ENCODE assay signal across 10 cellular contexts in the genomic region with DNA sequence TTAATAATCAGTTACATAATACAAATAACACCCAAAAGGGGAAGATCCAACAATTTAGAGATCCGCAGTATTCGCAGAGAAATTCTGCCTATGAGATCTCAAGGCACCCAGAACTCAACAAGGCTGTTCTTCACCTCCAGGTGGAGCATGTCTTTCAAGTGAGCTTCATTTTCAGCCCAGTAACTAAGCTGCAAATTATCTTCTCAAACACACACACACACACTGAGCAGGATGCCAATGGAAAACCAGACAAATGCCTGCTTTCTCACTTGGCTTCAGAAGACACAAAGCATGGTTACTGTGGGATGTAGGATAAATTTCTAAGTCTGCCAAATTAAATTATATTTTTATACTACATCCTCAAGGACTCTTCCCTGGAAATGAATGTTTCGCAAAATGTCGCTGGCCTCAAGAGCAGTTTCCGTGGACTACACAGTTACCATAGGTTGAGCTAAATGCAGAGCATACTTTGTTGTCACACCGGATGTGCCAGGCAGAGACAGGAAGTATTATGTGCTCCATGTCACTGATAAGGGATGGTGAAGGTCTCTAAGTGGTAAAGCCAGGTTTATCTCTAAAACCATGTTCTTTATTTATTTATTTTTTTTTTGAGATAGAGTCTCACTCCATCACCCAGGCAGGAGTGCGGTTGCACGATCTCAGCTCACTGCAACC. TPM values are rescaled to one million over a fixed set of nuclear protein-coding genes. Genes with fewer than 3 reads are reported as not detected.
DNase-seq lines count a peak whose midpoint lies in the region; ATAC-seq and TF ChIP-seq lines count a peak whose summit lies in the region.
"Had no signal": no experiment of that assay in that cellular context is flagged by ENCODE, and none has a peak within 500 bp of the region (broad histone marks: within the 10 kb centered on the region; RNA-seq: fewer than 3 reads in every experiment).

No MANE protein-coding gene starts in this region.

- no peak for ATAC-seq in stimulated activated memory B cell treated with anti-CD40 and anti-IgM and Interleukin-4, amounts not matched to agents 10 μg/mL and 1 μg/mL and 100 μg/mL, for 72 hours
- ATAC-seq in GM21717 (IDR thresholded peaks at IDR 0.05; ENCODE audit: unreplicated experiment) (no peak), HG03108 (IDR thresholded peaks at IDR 0.05; ENCODE audit: unreplicated experiment) (no peak)

- H3K4me1 Mint-ChIP-seq in stimulated activated memory B cell treated with anti-CD40 and anti-IgM and Interleukin-4, amounts not matched to agents 10 μg/mL and 1 μg/mL and 100 μg/mL, for 72 hours: no peaks in the 10 kb centered on the region

- TF ChIP-seq CTCF in adrenal gland (IDR thresholded peaks at IDR 0.05): peak in 5 of 6 experiments; percentile 25 to 48 (median 35)
- TF ChIP-seq CTCF in liver (IDR thresholded peaks at IDR 0.05; ENCODE audit: low read depth, low read length, missing input control): peak; percentile 38

- H3K36me3 ChIP-seq in adrenal gland (replicated peaks in 1 of 2) (peaks cover 0 to 76% of the 10 kb centered on the region in 2 donors), liver (ENCODE audit: control insufficient read depth in 4 of 4, insufficient read depth in 3 of 4, low read depth in 1 of 4, low read length in 3 of 4) (peaks cover 15 to 59% (median 59%) of the 10 kb centered on the region in 4 donors)

- TF ChIP-seq POLR2A in adrenal gland (IDR thresholded peaks at IDR 0.05): no peak

- no peaks in the 10 kb centered on the region for H3K9me3 ChIP-seq in adrenal gland (replicated peaks in 1 of 3)
- H3K9me3 ChIP-seq in liver (ENCODE audit: control insufficient read depth in 4 of 4, low read length in 3 of 4): no peaks in the 10 kb centered on the region
- H3K9me3 ChIP-seq: BLaER1 treated with 17β-estradiol and CSF1 and Interleukin-3, amounts not matched to agents 10 nM and 100 nM had no signal

- H3K27ac Mint-ChIP-seq in stimulated activated memory B cell treated with anti-CD40 and anti-IgM and Interleukin-4, amounts not matched to agents 10 μg/mL and 1 μg/mL and 100 μg/mL, for 72 hours: no peak overlapping the region

- H3K9ac ChIP-seq in liver (ENCODE audit: low read depth in 1 of 2, low read length in 2 of 2): no peak overlapping the region

- peak; percentile 8 for DNase-seq in NCI-H1092 treated with DMSO at 0.1 percent for 48 hours (lab: John Stamatoyannopoulos, UW)
- DNase-seq in NCI-H1092 (lab: John Stamatoyannopoulos, UW): no peak
- peak; percentile 16 for DNase-seq in MV-4-11 (lab: John Stamatoyannopoulos, UW)
- peak in 2 of 7 donors; percentile 32 to 33 for DNase-seq in adrenal gland

- peaks cover 79% of the 10 kb centered on the region for H3K36me3 Mint-ChIP-seq in stimulated activated memory B cell treated with anti-CD40 and anti-IgM and Interleukin-4, amounts not matched to agents 10 μg/mL and 1 μg/mL and 100 μg/mL, for 72 hours

- H3K4me3 Mint-ChIP-seq in stimulated activated memory B cell treated with anti-CD40 and anti-IgM and Interleukin-4, amounts not matched to agents 10 μg/mL and 1 μg/mL and 100 μg/mL, for 72 hours: no peak overlapping the region

- no peaks in the 10 kb centered on the region for H3K9me3 Mint-ChIP-seq in stimulated activated memory B cell treated with anti-CD40 and anti-IgM and Interleukin-4, amounts not matched to agents 10 μg/mL and 1 μg/mL and 100 μg/mL, for 72 hours

- no peaks in the 10 kb centered on the region for H3K27me3 Mint-ChIP-seq in stimulated activated memory B cell treated with anti-CD40 and anti-IgM and Interleukin-4, amounts not matched to agents 10 μg/mL and 1 μg/mL and 100 μg/mL, for 72 hours

- H3K4me1 ChIP-seq in adrenal gland (replicated peaks in 1 of 2) (no peaks in the 10 kb centered on the region), liver (ENCODE audit: control insufficient read depth in 4 of 4, insufficient read depth in 4 of 4, low read length in 3 of 4) (peaks cover 3 to 26% (median 16%) of the 10 kb centered on the region in 4 donors)

- intact Hi-C loops in adrenal gland (cut with DNase I): loop anchor here (5.0 to 10.0 kb wide), 2 partner anchors 55 to 58 kb away; no protein-coding TSS in a partner anchor

- WGBS in adrenal gland, 4 donors: 71 to 77% (median 76%) methylated on average over 8 of the region's 8 CpGs
- WGBS in liver: 78% methylated on average over 8 of the region's 8 CpGs

- H3K27ac ChIP-seq in adrenal gland: no peak overlapping the region
- H3K27ac ChIP-seq in liver (ENCODE audit: low read depth in 1 of 2, low read length in 2 of 2): no peak overlapping the region

- no peak overlapping the region for H3K4me3 ChIP-seq in adrenal gland
- H3K4me3 ChIP-seq in liver (ENCODE audit: low read depth in 1 of 3, low read length in 3 of 3): no peak overlapping the region
- H3K4me3 ChIP-seq: BLaER1 treated with 17β-estradiol and CSF1 and Interleukin-3, amounts not matched to agents 10 nM and 100 nM; skin epidermis had no signal

- H3K27me3 ChIP-seq in adrenal gland (no peaks in the 10 kb centered on the region), liver (ENCODE audit: control insufficient read depth in 4 of 4, insufficient read depth in 4 of 4, low read length in 3 of 4) (no peaks in the 10 kb centered on the region)
- H3K27me3 ChIP-seq: BLaER1 treated with 17β-estradiol and CSF1 and Interleukin-3, amounts not matched to agents 10 nM and 100 nM had no signal

- TF ChIP-seq RAD21 in liver (IDR thresholded peaks at IDR 0.05): peak; percentile 59 to 69

TF ChIP-seq in liver, 16 proteins besides CTCF, POLR2A, EP300 and RAD21:
- TF ChIP-seq YY1 (IDR thresholded peaks at IDR 0.05) (no peak), NR2F2 (IDR thresholded peaks at IDR 0.05) (no peak), HNF4A (conservative IDR thresholded peaks at IDR 0.05) (no peak), FOXA1 (IDR thresholded peaks at IDR 0.05) (no peak), SP1 (IDR thresholded peaks at IDR 0.05) (no peak), FOXA2 (IDR thresholded peaks at IDR 0.05) (no peak), TAF1 (conservative IDR thresholded peaks at IDR 0.05) (no peak), JUND (IDR thresholded peaks at IDR 0.05) (no peak), RXRA (IDR thresholded peaks at IDR 0.05) (no peak), HNF4G (IDR thresholded peaks at IDR 0.05) (no peak), EGR1 (IDR thresholded peaks at IDR 0.05; ENCODE audit: low read depth in 2 of 2) (no peak), GABPA (IDR thresholded peaks at IDR 0.05 in 1 of 2, conservative IDR thresholded peaks at IDR 0.05 in 1 of 2) (no peak)
- TF ChIP-seq, protein P1, sequence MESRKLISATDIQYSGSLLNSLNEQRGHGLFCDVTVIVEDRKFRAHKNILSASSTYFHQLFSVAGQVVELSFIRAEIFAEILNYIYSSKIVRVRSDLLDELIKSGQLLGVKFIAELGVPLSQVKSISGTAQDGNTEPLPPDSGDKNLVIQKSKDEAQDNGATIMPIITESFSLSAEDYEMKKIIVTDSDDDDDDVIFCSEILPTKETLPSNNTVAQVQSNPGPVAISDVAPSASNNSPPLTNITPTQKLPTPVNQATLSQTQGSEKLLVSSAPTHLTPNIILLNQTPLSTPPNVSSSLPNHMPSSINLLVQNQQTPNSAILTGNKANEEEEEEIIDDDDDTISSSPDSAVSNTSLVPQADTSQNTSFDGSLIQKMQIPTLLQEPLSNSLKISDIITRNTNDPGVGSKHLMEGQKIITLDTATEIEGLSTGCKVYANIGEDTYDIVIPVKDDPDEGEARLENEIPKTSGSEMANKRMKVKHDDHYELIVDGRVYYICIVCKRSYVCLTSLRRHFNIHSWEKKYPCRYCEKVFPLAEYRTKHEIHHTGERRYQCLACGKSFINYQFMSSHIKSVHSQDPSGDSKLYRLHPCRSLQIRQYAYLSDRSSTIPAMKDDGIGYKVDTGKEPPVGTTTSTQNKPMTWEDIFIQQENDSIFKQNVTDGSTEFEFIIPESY (IDR thresholded peaks at IDR 0.05): no peak
- TF ChIP-seq, protein P2, sequence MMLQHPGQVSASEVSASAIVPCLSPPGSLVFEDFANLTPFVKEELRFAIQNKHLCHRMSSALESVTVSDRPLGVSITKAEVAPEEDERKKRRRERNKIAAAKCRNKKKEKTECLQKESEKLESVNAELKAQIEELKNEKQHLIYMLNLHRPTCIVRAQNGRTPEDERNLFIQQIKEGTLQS (IDR thresholded peaks at IDR 0.05): no peak
- TF ChIP-seq, protein P3, sequence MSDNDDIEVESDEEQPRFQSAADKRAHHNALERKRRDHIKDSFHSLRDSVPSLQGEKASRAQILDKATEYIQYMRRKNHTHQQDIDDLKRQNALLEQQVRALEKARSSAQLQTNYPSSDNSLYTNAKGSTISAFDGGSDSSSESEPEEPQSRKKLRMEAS (IDR thresholded peaks at IDR 0.05): no peak
- TF ChIP-seq, protein P4, sequence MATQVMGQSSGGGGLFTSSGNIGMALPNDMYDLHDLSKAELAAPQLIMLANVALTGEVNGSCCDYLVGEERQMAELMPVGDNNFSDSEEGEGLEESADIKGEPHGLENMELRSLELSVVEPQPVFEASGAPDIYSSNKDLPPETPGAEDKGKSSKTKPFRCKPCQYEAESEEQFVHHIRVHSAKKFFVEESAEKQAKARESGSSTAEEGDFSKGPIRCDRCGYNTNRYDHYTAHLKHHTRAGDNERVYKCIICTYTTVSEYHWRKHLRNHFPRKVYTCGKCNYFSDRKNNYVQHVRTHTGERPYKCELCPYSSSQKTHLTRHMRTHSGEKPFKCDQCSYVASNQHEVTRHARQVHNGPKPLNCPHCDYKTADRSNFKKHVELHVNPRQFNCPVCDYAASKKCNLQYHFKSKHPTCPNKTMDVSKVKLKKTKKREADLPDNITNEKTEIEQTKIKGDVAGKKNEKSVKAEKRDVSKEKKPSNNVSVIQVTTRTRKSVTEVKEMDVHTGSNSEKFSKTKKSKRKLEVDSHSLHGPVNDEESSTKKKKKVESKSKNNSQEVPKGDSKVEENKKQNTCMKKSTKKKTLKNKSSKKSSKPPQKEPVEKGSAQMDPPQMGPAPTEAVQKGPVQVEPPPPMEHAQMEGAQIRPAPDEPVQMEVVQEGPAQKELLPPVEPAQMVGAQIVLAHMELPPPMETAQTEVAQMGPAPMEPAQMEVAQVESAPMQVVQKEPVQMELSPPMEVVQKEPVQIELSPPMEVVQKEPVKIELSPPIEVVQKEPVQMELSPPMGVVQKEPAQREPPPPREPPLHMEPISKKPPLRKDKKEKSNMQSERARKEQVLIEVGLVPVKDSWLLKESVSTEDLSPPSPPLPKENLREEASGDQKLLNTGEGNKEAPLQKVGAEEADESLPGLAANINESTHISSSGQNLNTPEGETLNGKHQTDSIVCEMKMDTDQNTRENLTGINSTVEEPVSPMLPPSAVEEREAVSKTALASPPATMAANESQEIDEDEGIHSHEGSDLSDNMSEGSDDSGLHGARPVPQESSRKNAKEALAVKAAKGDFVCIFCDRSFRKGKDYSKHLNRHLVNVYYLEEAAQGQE (IDR thresholded peaks at IDR 0.05): no peak

RNA-seq across cellular contexts. Expression of a gene that starts 30.3 kb away (rescaled TPM):
- total RNA-seq in adrenal gland (100 to 1,000 TPM; 105 to 167 (median 117) TPM), liver (100 to 1,000 TPM in 1 of 2 donors, 10 to 100 TPM in 1; 97.5 to 156 TPM)
- polyA plus RNA-seq in adrenal gland (100 to 1,000 TPM in 2 of 3 donors, 10 to 100 TPM in 1; 82.3 to 278 (median 245) TPM), liver (10 to 100 TPM; 45.4 to 76.2 TPM)
